Comparison of ENCODE assay signal across 22 cellular contexts in the genomic region with DNA sequence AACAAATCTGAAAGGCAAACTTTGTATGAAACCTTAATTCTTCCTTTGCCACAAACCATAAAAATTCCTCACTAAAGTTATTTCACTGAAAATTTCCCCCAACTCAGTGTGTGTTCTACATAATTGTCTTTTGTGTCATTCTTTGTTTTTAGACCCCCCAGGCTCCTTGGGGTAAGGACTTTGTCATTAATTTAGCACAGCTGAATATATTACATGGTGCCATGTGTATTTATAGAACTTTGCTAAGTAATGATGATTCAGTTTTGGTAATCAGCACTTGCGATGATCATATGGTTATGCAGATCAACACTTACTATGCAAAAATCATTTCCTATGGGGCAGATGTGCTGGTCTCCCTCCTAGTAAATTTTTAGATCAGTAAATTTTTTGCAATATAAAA.
"Had no signal": no experiment of that assay in that cellular context is flagged by ENCODE, and none has a peak within 500 bp of the region (broad histone marks: within the 10 kb centered on the region; RNA-seq: fewer than 3 reads in every experiment).

No MANE protein-coding gene starts in this region.

- H3K9me3 ChIP-seq: body of pancreas, prostate gland had no signal

- H3K27me3 ChIP-seq: body of pancreas, dorsolateral prefrontal cortex, heart left ventricle had no signal

- FAIRE-seq: frontal cortex, islet of Langerhans had no signal

- H3K4me1 ChIP-seq: body of pancreas, heart left ventricle, prostate gland had no signal

- H3K27me3 Mint-ChIP-seq: central memory CD8-positive, alpha-beta T cell had no signal

- DNase-seq: activated CD4-positive, alpha-beta T cell treated with anti-CD3 and anti-CD28 coated beads for 48 hours; activated CD8-positive, alpha-beta memory T cell treated with anti-CD3 and anti-CD28 coated beads, Interleukin-2, amount 50 U/mL, for 48 hours; activated CD8-positive, alpha-beta T cell treated with anti-CD3 and anti-CD28 coated beads, Interleukin-2, amount 10 ng/mL, durations not matched to agents 7 days and 5 days; activated naive CD4-positive, alpha-beta T cell; body of pancreas; dorsolateral prefrontal cortex; heart left ventricle; mammary epithelial cell; natural killer cell; nucleus accumbens; stimulated activated CD4-positive, alpha-beta T cell treated with anti-CD3 and anti-CD28 coated beads, Interleukin-12 subunit alpha, Interleukin-12 subunit beta, amount 100 ng/mL, for 4 hours; stimulated activated naive CD4-positive, alpha-beta T cell; substantia nigra had no signal

- H3K36me3 Mint-ChIP-seq: natural killer cell, type B pancreatic cell had no signal

- H3K27ac ChIP-seq: body of pancreas, dorsolateral prefrontal cortex, heart left ventricle, prostate gland had no signal

- H3K4me1 Mint-ChIP-seq: central memory CD8-positive, alpha-beta T cell; natural killer cell had no signal

- ATAC-seq: activated CD8-positive, alpha-beta T cell treated with anti-CD3 and anti-CD28 coated beads, Interleukin-2, amount 10 ng/mL, durations not matched to agents 7 days and 5 days; body of pancreas; heart left ventricle; left lobe of liver; natural killer cell; sciatic nerve; WTC11 had no signal

- H3K9me3 Mint-ChIP-seq: activated T-helper 1 cell treated with anti-CD3 and anti-CD28 coated beads, Interleukin-12 subunit alpha, Interleukin-12 subunit beta, Interleukin-2, Interleukin-4 antibody, amounts not matched to agents 30 ng/mL and 10 ng/mL and 1 ng/mL, durations not matched to agents 14 hours and 24 hours and 36 hours; type B pancreatic cell had no signal

- H3K36me3 ChIP-seq: heart left ventricle, prostate gland had no signal

- H3K4me3 Mint-ChIP-seq: activated CD8-positive, alpha-beta T cell treated with anti-CD3 and anti-CD28 coated beads, Interleukin-2, amount 10 ng/mL, durations not matched to agents 7 days and 5 days; activated T-helper 1 cell treated with anti-CD3 and anti-CD28 coated beads, Interleukin-12 subunit alpha, Interleukin-12 subunit beta, Interleukin-2, Interleukin-4 antibody, amounts not matched to agents 30 ng/mL and 10 ng/mL and 1 ng/mL, durations not matched to agents 14 hours and 24 hours and 36 hours; central memory CD8-positive, alpha-beta T cell; natural killer cell; type B pancreatic cell; WTC11 had no signal

- H3K4me3 ChIP-seq: body of pancreas, dorsolateral prefrontal cortex, heart left ventricle, prostate gland had no signal

- H3K27ac Mint-ChIP-seq: activated CD8-positive, alpha-beta T cell treated with anti-CD3 and anti-CD28 coated beads, Interleukin-2, amount 10 ng/mL, durations not matched to agents 7 days and 5 days; activated T-helper 1 cell treated with anti-CD3 and anti-CD28 coated beads, Interleukin-12 subunit alpha, Interleukin-12 subunit beta, Interleukin-2, Interleukin-4 antibody, amounts not matched to agents 30 ng/mL and 10 ng/mL and 1 ng/mL, durations not matched to agents 14 hours and 24 hours and 36 hours; natural killer cell; type B pancreatic cell; WTC11 had no signal
